Comparison of ENCODE assay signal across 1 cellular context in the genomic region with DNA sequence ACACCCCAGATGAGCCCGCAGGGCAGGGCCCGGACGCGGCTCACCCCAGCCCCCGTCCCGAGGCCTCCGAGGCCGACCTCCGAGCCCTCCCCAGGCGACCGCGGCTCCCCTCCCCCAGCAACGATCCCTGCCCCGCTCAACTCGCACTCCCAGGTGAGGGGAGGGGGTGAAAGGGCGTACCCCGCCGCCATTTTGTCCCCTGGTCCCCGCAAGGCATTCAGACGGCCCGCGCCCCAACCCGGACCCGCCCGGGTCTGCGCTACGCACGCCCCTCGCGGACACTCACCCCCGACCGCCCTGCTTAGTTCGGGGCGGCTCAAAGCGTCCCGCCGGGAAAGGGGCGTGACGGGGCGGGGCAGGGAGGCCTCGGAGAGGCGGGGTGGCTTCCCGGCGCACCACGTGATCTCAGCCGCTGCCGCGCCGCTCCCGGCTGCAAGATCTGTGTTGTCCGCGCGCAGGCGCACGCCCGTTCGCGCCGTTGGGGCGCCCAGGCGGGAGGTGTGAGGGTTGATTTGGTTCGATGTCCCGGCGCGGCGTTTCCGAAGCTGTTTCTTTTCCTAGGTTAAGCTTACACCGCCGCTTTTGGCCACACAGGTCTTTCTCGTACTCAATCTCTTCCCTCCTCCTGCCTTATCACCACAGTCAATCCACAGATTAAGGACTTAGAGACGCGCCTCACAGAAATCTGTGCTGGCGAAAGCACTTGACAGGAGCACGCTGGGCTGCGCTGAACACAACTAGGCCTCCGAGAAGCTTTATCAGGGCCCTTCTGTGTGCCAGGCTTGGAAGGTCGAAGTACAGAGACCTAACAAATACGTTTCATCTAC.
TF ChIP-seq lines count a peak whose summit lies in the region.

Gene SCAPER (minus strand): TSS at position 328 of the 827 bp plus-strand sequence. CDS start 21,523 bp downstream, outside the sequence.

TF ChIP-seq in GM12878, 131 proteins besides CTCF, POLR2A, EP300 and RAD21 (continued from another document):
- TF ChIP-seq ZZZ3 (IDR thresholded peaks at IDR 0.05; ENCODE audit: control insufficient read depth, insufficient read length, low read depth) (no peak), CREM (IDR thresholded peaks at IDR 0.05; ENCODE audit: low read depth) (no peak), IKZF2 (IDR thresholded peaks at IDR 0.05) (no peak), DPF2 (IDR thresholded peaks at IDR 0.05) (peak; percentile 61; the same call in 1 of the 2 replicates), POU2F2 (IDR thresholded peaks at IDR 0.05; ENCODE audit: borderline replicate concordance, low read depth, low read length) (peak; percentile 36; the same call in 1 of the 3 replicates), MEF2B (IDR thresholded peaks at IDR 0.05; ENCODE audit: partially characterized antibody, poor library complexity, severe bottlenecking) (no peak), MLLT1 (IDR thresholded peaks at IDR 0.05) (no peak), KLF5 (IDR thresholded peaks at IDR 0.05; ENCODE audit: partially characterized antibody) (peak; percentile 36), ZNF24 (IDR thresholded peaks at IDR 0.05) (no peak), SUPT20H (IDR thresholded peaks at IDR 0.05; ENCODE audit: borderline replicate concordance, control insufficient read depth, low read depth, low read length) (no peak), STAT1 (conservative IDR thresholded peaks at IDR 0.05) (no peak), POLR2AphosphoS2 (IDR thresholded peaks at IDR 0.05; ENCODE audit: low read depth, low read length) (0 out of 2 replicates have a peak, but pooled peaks have one; percentile 25), SUZ12 (IDR thresholded peaks at IDR 0.05; ENCODE audit: unreplicated experiment) (no peak)
- TF ChIP-seq, protein P1, sequence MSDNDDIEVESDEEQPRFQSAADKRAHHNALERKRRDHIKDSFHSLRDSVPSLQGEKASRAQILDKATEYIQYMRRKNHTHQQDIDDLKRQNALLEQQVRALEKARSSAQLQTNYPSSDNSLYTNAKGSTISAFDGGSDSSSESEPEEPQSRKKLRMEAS (IDR thresholded peaks at IDR 0.05; ENCODE audit: low read depth, low read length) = peak; percentile 98
- TF ChIP-seq, protein P2, sequence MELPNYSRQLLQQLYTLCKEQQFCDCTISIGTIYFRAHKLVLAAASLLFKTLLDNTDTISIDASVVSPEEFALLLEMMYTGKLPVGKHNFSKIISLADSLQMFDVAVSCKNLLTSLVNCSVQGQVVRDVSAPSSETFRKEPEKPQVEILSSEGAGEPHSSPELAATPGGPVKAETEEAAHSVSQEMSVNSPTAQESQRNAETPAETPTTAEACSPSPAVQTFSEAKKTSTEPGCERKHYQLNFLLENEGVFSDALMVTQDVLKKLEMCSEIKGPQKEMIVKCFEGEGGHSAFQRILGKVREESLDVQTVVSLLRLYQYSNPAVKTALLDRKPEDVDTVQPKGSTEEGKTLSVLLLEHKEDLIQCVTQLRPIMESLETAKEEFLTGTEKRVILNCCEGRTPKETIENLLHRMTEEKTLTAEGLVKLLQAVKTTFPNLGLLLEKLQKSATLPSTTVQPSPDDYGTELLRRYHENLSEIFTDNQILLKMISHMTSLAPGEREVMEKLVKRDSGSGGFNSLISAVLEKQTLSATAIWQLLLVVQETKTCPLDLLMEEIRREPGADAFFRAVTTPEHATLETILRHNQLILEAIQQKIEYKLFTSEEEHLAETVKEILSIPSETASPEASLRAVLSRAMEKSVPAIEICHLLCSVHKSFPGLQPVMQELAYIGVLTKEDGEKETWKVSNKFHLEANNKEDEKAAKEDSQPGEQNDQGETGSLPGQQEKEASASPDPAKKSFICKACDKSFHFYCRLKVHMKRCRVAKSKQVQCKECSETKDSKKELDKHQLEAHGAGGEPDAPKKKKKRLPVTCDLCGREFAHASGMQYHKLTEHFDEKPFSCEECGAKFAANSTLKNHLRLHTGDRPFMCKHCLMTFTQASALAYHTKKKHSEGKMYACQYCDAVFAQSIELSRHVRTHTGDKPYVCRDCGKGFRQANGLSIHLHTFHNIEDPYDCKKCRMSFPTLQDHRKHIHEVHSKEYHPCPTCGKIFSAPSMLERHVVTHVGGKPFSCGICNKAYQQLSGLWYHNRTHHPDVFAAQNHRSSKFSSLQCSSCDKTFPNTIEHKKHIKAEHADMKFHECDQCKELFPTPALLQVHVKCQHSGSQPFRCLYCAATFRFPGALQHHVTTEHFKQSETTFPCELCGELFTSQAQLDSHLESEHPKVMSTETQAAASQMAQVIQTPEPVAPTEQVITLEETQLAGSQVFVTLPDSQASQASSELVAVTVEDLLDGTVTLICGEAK (IDR thresholded peaks at IDR 0.05; ENCODE audit: borderline replicate concordance) = no peak
